In the genomic region with DNA sequence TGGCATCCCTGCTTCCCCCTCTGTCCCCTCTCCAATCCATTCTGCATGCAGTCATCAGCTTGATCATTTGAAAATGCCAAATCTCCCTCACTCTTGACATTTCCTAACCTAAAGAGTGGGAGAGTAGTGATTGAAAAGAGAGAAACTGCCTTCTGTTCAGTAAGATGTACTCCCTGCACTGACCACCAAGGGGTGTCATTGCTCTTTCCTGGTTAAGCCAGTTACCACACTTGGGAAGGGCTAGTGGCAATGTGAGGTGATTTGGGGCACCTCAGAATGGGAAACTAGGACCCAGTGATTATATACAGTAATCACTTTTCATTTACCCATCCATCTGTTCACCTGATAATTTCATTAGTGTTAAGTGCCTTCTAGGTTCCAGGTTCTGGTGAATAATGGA, we compare ENCODE assay signal across 2 cellular contexts.
TF ChIP-seq lines count a peak whose summit lies in the region.

No MANE protein-coding gene starts in this region.

TF ChIP-seq in IMR-90, 13 proteins besides CTCF, POLR2A, EP300 and RAD21:
- peak; percentile 81 for TF ChIP-seq SMC3 (IDR thresholded peaks at IDR 0.05; ENCODE audit: low read depth, low read length)
- TF ChIP-seq RCOR1 (IDR thresholded peaks at IDR 0.05; ENCODE audit: insufficient replicate concordance, low read length) = no peak
- TF ChIP-seq, protein P1, sequence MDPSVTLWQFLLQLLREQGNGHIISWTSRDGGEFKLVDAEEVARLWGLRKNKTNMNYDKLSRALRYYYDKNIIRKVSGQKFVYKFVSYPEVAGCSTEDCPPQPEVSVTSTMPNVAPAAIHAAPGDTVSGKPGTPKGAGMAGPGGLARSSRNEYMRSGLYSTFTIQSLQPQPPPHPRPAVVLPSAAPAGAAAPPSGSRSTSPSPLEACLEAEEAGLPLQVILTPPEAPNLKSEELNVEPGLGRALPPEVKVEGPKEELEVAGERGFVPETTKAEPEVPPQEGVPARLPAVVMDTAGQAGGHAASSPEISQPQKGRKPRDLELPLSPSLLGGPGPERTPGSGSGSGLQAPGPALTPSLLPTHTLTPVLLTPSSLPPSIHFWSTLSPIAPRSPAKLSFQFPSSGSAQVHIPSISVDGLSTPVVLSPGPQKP (IDR thresholded peaks at IDR 0.05; ENCODE audit: borderline replicate concordance, low read depth, low read length) = no peak
- no peak for TF ChIP-seq MXI1 (IDR thresholded peaks at IDR 0.05; ENCODE audit: borderline replicate concordance, low read depth, low read length)

TF ChIP-seq in neural cell, 6 proteins besides CTCF, POLR2A, EP300 and RAD21:
- peak; percentile 80 for TF ChIP-seq SMC3 (conservative IDR thresholded peaks at IDR 0.05; ENCODE audit: poor library complexity)
- TF ChIP-seq POLR2AphosphoS5 (IDR thresholded peaks at IDR 0.05) = no peak
